8 cellular contexts compared by ENCODE assay signal in genomic region chr3:354433-354832, GRCh38.
DNase-seq lines count a peak whose midpoint lies in the region; ATAC-seq and TF ChIP-seq lines count a peak whose summit lies in the region.

No MANE protein-coding gene starts in this region.

- no peaks in the 10 kb centered on the region for H3K36me3 Mint-ChIP-seq in nephron (ENCODE audit: low read depth)
- no peaks in the 10 kb centered on the region for H3K36me3 Mint-ChIP-seq in natural killer cell

- no peaks in the 10 kb centered on the region for H3K9me3 ChIP-seq in RWPE2 (ENCODE audit: severe bottlenecking)

- H3K4me3 Mint-ChIP-seq in nephron (no peak overlapping the region), natural killer cell (no peak overlapping the region)

- no peaks in the 10 kb centered on the region for H3K36me3 ChIP-seq in RWPE2 (ENCODE audit: low read depth)

- DNase-seq in EL (peak; percentile 8), LHCN-M2 (ENCODE audit: low read depth) (peak; percentile 15), RWPE2 (ENCODE audit: low spot score) (no peak), epithelial cell of esophagus (ENCODE audit: low read depth) (peak; percentile 66), natural killer cell (no peak)

- H3K27ac ChIP-seq in 22Rv1 (no peak overlapping the region), RWPE2 (ENCODE audit: poor library complexity, severe bottlenecking) (no peak overlapping the region)

- no peaks in the 10 kb centered on the region for H3K4me1 ChIP-seq in RWPE2 (ENCODE audit: insufficient read depth, poor library complexity, severe bottlenecking)

- ATAC-seq in GM21825 (IDR thresholded peaks at IDR 0.05; ENCODE audit: unreplicated experiment) (peak; percentile 77), RWPE2 (ENCODE audit: low read depth) (0 out of 3 replicates have a peak, but pooled peaks have one; percentile 27), natural killer cell (no peak)

- H3K4me3 ChIP-seq in RWPE2 (ENCODE audit: severe bottlenecking) = no peak overlapping the region
- no peak overlapping the region for H3K4me3 ChIP-seq in epithelial cell of esophagus (ENCODE audit: low read length)

- intact Hi-C loops in natural killer cell (cut with micrococcal nuclease) = no loop called here

- H3K27ac Mint-ChIP-seq in nephron = peak overlapping the region; percentile 65 to 92 (median 69)
- no peak overlapping the region for H3K27ac Mint-ChIP-seq in natural killer cell

- H3K9me3 Mint-ChIP-seq in nephron (no peaks in the 10 kb centered on the region), natural killer cell (peaks cover 4 to 6% of the 10 kb centered on the region in 2 donors)

- H3K4me1 Mint-ChIP-seq in nephron (peaks cover 26% of the 10 kb centered on the region), natural killer cell (no peaks in the 10 kb centered on the region)

- H3K27me3 ChIP-seq in RWPE2 (ENCODE audit: insufficient read depth, poor library complexity, severe bottlenecking) = no peaks in the 10 kb centered on the region

- TF ChIP-seq CTCF in 22Rv1 (IDR thresholded peaks at IDR 0.05) = peak; percentile 83
- peak; percentile 87 for TF ChIP-seq CTCF in RWPE2 (IDR thresholded peaks at IDR 0.05; ENCODE audit: poor library complexity, severe bottlenecking)
- TF ChIP-seq CTCF in epithelial cell of esophagus (IDR thresholded peaks at IDR 0.05; ENCODE audit: insufficient read depth, low read depth, low read length, missing control alignments) = peak; percentile 85
- TF ChIP-seq CTCF in nephron (IDR thresholded peaks at IDR 0.05; ENCODE audit: unreplicated experiment in 3 of 3) = peak; percentile 76 to 81 (median 81)
- no peak for TF ChIP-seq CTCF in natural killer cell (IDR thresholded peaks at IDR 0.05)

- H3K27me3 Mint-ChIP-seq in nephron (ENCODE audit: low read depth) (peaks cover 12% of the 10 kb centered on the region), natural killer cell (ENCODE audit: low read depth in 2 of 2) (no peaks in the 10 kb centered on the region)

Comparison
In these comparisons a context has a peak if more than half of its experiments do, and no peak if none do; other contexts are left out.
1. DNase-seq: peak in EL (single experiment), LHCN-M2 (single experiment) and epithelial cell of esophagus (single experiment); none in RWPE2 (single experiment) and natural killer cell (single experiment).
2. ATAC-seq: peak in GM21825 (single experiment) and RWPE2 (single experiment); none in natural killer cell (0 of 3).
3. H3K27ac Mint-ChIP-seq: peak in nephron (3 of 3); none in natural killer cell (0 of 2).